ENCODE assay signal across 1 cellular context in the genomic region with DNA sequence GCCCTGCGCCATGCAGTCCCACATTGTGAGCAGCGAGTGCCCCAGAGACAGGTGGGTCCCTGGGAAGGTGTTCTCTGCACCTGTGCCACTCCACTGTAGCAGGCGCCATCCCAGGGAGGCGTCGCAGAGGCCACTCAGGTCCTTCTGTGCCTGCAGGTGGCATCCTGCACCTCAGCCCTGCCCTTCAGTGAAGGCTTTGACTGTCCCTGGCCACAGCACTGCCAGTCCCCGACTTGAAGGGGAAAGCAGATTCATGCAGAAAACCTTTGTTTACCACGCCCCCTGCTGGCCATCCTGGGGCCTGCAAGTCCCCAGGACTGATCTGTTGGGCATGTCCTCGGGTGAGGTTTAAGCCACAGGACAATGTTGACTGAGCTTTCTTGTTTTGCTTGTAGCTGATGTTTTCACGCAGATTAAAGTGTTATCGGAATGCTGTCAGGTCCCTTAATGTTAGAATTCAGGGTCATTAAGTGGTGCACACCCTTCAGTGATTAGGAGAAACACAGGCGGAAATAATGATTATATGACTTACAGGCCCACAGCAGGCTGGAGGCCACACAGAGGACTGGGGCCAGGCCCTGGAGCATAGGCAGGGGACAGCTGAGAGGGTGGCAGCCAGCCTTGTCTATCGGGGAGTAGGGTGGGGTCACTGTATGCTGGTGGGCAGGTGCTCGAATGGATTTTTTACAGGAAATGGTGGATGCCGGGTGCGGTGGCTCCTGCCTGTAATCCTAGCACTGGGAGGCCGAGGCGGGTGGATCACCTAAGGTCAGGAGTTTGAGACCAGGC.
TF ChIP-seq lines count a peak whose summit lies in the region.

No MANE protein-coding gene starts in this region.

TF ChIP-seq in H1, 55 proteins besides CTCF, POLR2A, EP300 and RAD21:
- TF ChIP-seq POU5F1 (IDR thresholded peaks at IDR 0.05; ENCODE audit: low read depth, low read length) (no peak), MAFK (IDR thresholded peaks at IDR 0.05; ENCODE audit: low read depth, low read length) (peak; percentile 9; the same call in 1 of the 2 replicates), RBBP5 (IDR thresholded peaks at IDR 0.05; ENCODE audit: borderline replicate concordance, low read depth, low read length) (no peak), SUZ12 (IDR thresholded peaks at IDR 0.05; ENCODE audit: low read length) (no peak), YY1 (IDR thresholded peaks at IDR 0.05; ENCODE audit: low read depth, low read length) (no peak), TAF1 (IDR thresholded peaks at IDR 0.05; ENCODE audit: low read depth, low read length) (0 out of 2 replicates have a peak, but pooled peaks have one; percentile 18), GABPA (IDR thresholded peaks at IDR 0.05; ENCODE audit: borderline replicate concordance, insufficient read depth, low read length) (peak; percentile 39; the same call in 1 of the 2 replicates), SIN3A (conservative IDR thresholded peaks at IDR 0.05 in 1 of 2, IDR thresholded peaks at IDR 0.05 in 1 of 2; ENCODE audit: low read depth in 1 of 2, low read length in 2 of 2) (peak in 1 of 2 experiments; percentile 62; a peak in 1 of 4 replicates), GTF2F1 (IDR thresholded peaks at IDR 0.05; ENCODE audit: borderline replicate concordance, low read depth, low read length) (no peak), RNF2 (IDR thresholded peaks at IDR 0.05; ENCODE audit: borderline replicate concordance, low read depth, low read length, missing control alignments, poor library complexity, severe bottlenecking) (no peak), TAF7 (optimal IDR thresholded peaks at IDR 0.05; ENCODE audit: borderline replicate concordance, low read depth, low read length) (no peak), KDM1A (IDR thresholded peaks at IDR 0.05; ENCODE audit: borderline replicate concordance, low read length) (no peak)
- TF ChIP-seq, protein P1, sequence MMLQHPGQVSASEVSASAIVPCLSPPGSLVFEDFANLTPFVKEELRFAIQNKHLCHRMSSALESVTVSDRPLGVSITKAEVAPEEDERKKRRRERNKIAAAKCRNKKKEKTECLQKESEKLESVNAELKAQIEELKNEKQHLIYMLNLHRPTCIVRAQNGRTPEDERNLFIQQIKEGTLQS (IDR thresholded peaks at IDR 0.05; ENCODE audit: insufficient read depth, low read depth, low read length): no peak
- TF ChIP-seq, protein P2, sequence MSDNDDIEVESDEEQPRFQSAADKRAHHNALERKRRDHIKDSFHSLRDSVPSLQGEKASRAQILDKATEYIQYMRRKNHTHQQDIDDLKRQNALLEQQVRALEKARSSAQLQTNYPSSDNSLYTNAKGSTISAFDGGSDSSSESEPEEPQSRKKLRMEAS (IDR thresholded peaks at IDR 0.05): 0 out of 2 replicates have a peak, but pooled peaks have one; percentile 11
